ENCODE assay signal across 20 cellular contexts in the genomic region with DNA sequence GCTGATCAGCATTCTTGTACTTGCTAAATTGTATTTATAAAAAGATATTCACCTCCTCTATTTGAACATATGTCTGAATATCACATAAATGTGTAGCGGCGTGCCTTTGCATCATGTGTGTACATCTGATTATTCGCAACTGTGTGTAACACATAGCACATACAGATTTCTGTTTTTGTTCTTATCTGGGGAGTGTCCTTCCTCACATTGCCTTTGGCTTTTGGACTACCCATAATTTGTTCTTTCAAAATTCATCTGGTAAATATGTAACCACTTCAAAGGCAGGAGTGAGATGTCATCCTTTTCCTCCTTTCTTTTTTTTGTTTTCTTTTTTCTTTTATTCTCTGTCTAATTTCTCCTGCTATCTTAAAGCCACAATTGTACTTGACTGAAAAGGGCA.
A peak's percentile ranks its signal among the peaks of the same experiment; 100 is the strongest.
DNase-seq lines count a peak whose midpoint lies in the region; ATAC-seq, FAIRE-seq and TF ChIP-seq lines count a peak whose summit lies in the region.
"Had no signal": no experiment of that assay in that cellular context is flagged by ENCODE, and none has a peak within 500 bp of the region (broad histone marks: within the 10 kb centered on the region; RNA-seq: fewer than 3 reads in every experiment).

No MANE protein-coding gene starts in this region.

- no peak overlapping the region for H2AFZ ChIP-seq in keratinocyte (ENCODE audit: control insufficient read depth, low read length)

- intact Hi-C loops in right cardiac atrium (cut with DNase I) (no loop called here), psoas muscle (cut with DNase I) (no loop called here)

- no peaks in the 10 kb centered on the region for H3K79me2 ChIP-seq in keratinocyte (ENCODE audit: control insufficient read depth, insufficient read depth, low read length)

- peaks cover 30% of the 10 kb centered on the region for H3K4me1 ChIP-seq in cardiac muscle cell (ENCODE audit: low read depth)
- peaks cover 8% of the 10 kb centered on the region for H3K4me1 ChIP-seq in right cardiac atrium (ENCODE audit: control insufficient read depth, insufficient read depth, low read length)
- peaks cover 15% of the 10 kb centered on the region for H3K4me1 ChIP-seq in keratinocyte (ENCODE audit: control insufficient read depth, extremely low read depth, insufficient read depth, low read length)
- peaks cover 26% of the 10 kb centered on the region for H3K4me1 ChIP-seq in psoas muscle

- no peak overlapping the region for H3K9ac ChIP-seq in keratinocyte (ENCODE audit: control insufficient read depth, extremely low read depth, insufficient read depth, low read length)

- 90% methylated on average over 3 of the region's 3 CpGs for WGBS in right cardiac atrium
- WGBS in psoas muscle, 3 donors, result 95 to 97% (median 95%) methylated on average over 3 of the region's 3 CpGs

- no peak overlapping the region for H3K4me3 ChIP-seq in cardiac muscle cell
- no peak overlapping the region for H3K4me3 ChIP-seq in right cardiac atrium (ENCODE audit: low read length)
- H3K4me3 ChIP-seq in keratinocyte (ENCODE audit: control insufficient read depth in 2 of 3, extremely low read depth in 1 of 3, insufficient read depth in 2 of 3, low read depth in 1 of 3, low read length in 3 of 3), result no peak overlapping the region
- no peak overlapping the region for H3K4me3 ChIP-seq in psoas muscle
- H3K4me3 ChIP-seq: GM12878 had no signal

- dilution Hi-C loops in keratinocyte (cut with MboI; ENCODE audit: extremely low pct_ligation_motif_present, low sequenced_read_pairs), result no loop called here

- H3K27ac ChIP-seq in cardiac muscle cell (peak overlapping the region; percentile 34), right cardiac atrium (ENCODE audit: low read length) (no peak overlapping the region), keratinocyte (ENCODE audit: control insufficient read depth, insufficient read depth, low read length) (no peak overlapping the region), psoas muscle (peak overlapping the region; percentile 68)
- H3K27ac ChIP-seq: 22Rv1 had no signal

- H3K9me3 ChIP-seq in cardiac muscle cell (ENCODE audit: low read depth) (no peaks in the 10 kb centered on the region), right cardiac atrium (ENCODE audit: control insufficient read depth, low read length) (no peaks in the 10 kb centered on the region), keratinocyte (ENCODE audit: control insufficient read depth, low read depth, low read length) (no peaks in the 10 kb centered on the region), psoas muscle (no peaks in the 10 kb centered on the region)

- H3K9me1 ChIP-seq in keratinocyte (ENCODE audit: control insufficient read depth, extremely low read depth, insufficient read depth, low read length), result no peaks in the 10 kb centered on the region

- H3K36me3 ChIP-seq in cardiac muscle cell (no peaks in the 10 kb centered on the region), keratinocyte (ENCODE audit: control insufficient read depth in 2 of 2, extremely low read depth in 1 of 2, insufficient read depth in 2 of 2, low read length in 2 of 2) (no peaks in the 10 kb centered on the region), psoas muscle (ENCODE audit: insufficient read depth in 1 of 2, low read depth in 1 of 2) (no peaks in the 10 kb centered on the region)

- H3K27me3 ChIP-seq in cardiac muscle cell (no peaks in the 10 kb centered on the region), right cardiac atrium (ENCODE audit: control insufficient read depth, insufficient read depth) (no peaks in the 10 kb centered on the region), keratinocyte (ENCODE audit: control insufficient read depth, extremely low read depth, insufficient read depth, low read length) (no peaks in the 10 kb centered on the region), psoas muscle (ENCODE audit: insufficient read depth in 3 of 3, low read length in 2 of 3) (no peaks in the 10 kb centered on the region)

- H4K20me1 ChIP-seq in keratinocyte (ENCODE audit: control insufficient read depth, extremely low read depth, insufficient read depth, low read length), result no peaks in the 10 kb centered on the region

- no peak for ATAC-seq in right cardiac atrium
- ATAC-seq in psoas muscle, result no peak
- ATAC-seq in GM18498 (IDR thresholded peaks at IDR 0.05; ENCODE audit: unreplicated experiment), result no peak
- ATAC-seq in GM21423 (IDR thresholded peaks at IDR 0.05; ENCODE audit: unreplicated experiment), result no peak
- ATAC-seq: GM12878, HepG2 had no signal

- DNase-seq in cardiac muscle cell (ENCODE audit: low read depth in 1 of 2, low spot score in 1 of 2) (no peak), right cardiac atrium (no peak), keratinocyte (ENCODE audit: low read depth, low spot score) (no peak), psoas muscle (no peak), NCI-H1105 (lab: John Stamatoyannopoulos, UW) (no peak), NCI-H82 (lab: John Stamatoyannopoulos, UW) (no peak)
- DNase-seq: DMS53, EL, KBM-7, NCI-H187, NCI-H2107, NCI-H510A, NCI-H774, SHP77 had no signal

- TF ChIP-seq CTCF in cardiac muscle cell (IDR thresholded peaks at IDR 0.05; ENCODE audit: low read depth, low read length), result no peak
- no peak for TF ChIP-seq CTCF in keratinocyte (optimal IDR thresholded peaks at IDR 0.05 in 1 of 3, IDR thresholded peaks at IDR 0.05 in 1 of 3, conservative IDR thresholded peaks at IDR 0.05 in 1 of 3; ENCODE audit: extremely low read depth in 1 of 3, insufficient read depth in 2 of 3, low read length in 3 of 3)
- no peak for TF ChIP-seq CTCF in psoas muscle (IDR thresholded peaks at IDR 0.05)

- peak; percentile 9 for FAIRE-seq in keratinocyte (lab: Jason Lieb, UNC)
- FAIRE-seq: GM12878, H1, HepG2 had no signal

- no peak overlapping the region for H3K4me2 ChIP-seq in keratinocyte (ENCODE audit: control insufficient read depth, extremely low read depth, insufficient read depth, low read depth, low read length)

Comparison
In these comparisons a context has a peak if more than half of its experiments do, and no peak if none do; other contexts are left out.
1. H3K27ac ChIP-seq: peak in cardiac muscle cell (single experiment) and psoas muscle (single experiment); none in right cardiac atrium (single experiment) and keratinocyte (single experiment).